Comparison of ENCODE assay signal across 1 cellular context in genomic region chr16:1466968-1467521, GRCh38.
TF ChIP-seq lines count a peak whose summit lies in the region.

No MANE protein-coding gene starts in this region.

TF ChIP-seq in HCT116, 20 proteins besides CTCF, POLR2A, EP300 and RAD21 (continued from another document):
- TF ChIP-seq, protein P1, sequence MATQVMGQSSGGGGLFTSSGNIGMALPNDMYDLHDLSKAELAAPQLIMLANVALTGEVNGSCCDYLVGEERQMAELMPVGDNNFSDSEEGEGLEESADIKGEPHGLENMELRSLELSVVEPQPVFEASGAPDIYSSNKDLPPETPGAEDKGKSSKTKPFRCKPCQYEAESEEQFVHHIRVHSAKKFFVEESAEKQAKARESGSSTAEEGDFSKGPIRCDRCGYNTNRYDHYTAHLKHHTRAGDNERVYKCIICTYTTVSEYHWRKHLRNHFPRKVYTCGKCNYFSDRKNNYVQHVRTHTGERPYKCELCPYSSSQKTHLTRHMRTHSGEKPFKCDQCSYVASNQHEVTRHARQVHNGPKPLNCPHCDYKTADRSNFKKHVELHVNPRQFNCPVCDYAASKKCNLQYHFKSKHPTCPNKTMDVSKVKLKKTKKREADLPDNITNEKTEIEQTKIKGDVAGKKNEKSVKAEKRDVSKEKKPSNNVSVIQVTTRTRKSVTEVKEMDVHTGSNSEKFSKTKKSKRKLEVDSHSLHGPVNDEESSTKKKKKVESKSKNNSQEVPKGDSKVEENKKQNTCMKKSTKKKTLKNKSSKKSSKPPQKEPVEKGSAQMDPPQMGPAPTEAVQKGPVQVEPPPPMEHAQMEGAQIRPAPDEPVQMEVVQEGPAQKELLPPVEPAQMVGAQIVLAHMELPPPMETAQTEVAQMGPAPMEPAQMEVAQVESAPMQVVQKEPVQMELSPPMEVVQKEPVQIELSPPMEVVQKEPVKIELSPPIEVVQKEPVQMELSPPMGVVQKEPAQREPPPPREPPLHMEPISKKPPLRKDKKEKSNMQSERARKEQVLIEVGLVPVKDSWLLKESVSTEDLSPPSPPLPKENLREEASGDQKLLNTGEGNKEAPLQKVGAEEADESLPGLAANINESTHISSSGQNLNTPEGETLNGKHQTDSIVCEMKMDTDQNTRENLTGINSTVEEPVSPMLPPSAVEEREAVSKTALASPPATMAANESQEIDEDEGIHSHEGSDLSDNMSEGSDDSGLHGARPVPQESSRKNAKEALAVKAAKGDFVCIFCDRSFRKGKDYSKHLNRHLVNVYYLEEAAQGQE (IDR thresholded peaks at IDR 0.05; ENCODE audit: low read depth): no peak
- no peak for TF ChIP-seq EGR1 (IDR thresholded peaks at IDR 0.05; ENCODE audit: low read depth)
- no peak for TF ChIP-seq SIN3A (IDR thresholded peaks at IDR 0.05; ENCODE audit: low read depth)
